1 cellular context compared by ENCODE assay signal in the genomic region with DNA sequence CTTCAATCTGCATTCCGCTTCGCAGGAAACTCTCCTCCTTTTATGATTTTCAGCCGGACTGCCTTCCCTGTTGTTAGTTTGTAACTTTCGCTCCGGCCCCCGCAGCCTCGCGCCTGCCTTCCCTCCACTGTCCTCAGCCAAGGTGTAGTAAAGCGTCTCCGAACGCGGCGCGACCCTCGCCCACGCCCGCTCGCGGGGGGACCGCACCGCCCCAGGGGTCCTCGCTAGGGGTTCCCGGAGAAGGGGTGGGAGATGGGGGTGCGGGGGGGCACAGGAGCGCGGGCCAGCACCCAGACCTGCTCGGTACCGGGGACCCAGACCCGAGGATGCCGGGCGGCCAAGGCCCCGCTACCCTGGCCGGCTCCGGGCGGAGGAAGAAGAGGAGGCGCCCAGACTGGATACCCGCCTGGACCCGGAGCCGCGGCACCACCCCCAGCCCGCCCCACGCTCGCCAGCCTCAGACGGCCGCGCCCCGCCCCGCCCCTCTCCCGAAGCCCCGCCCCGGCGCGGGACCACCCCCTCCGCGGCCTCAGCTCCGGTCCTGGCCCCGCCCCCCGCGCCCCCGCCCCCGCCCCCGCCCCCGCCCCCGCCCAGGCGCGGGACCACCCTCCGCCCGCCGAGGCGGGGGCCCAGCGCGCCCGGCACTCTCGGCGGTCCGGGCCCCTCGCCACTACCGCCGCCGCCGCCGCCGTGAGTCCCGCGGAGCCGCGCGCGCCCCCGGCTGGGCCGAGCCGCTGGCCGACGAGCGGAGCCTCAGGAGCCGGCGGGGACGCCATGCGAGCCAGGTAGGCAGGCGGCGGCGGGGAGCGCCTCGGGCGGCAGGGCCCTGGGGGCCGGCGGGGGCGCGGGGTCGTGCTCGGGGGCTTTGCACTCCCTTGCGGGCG.
TF ChIP-seq lines count a peak whose summit lies in the region.

A gene with protein sequence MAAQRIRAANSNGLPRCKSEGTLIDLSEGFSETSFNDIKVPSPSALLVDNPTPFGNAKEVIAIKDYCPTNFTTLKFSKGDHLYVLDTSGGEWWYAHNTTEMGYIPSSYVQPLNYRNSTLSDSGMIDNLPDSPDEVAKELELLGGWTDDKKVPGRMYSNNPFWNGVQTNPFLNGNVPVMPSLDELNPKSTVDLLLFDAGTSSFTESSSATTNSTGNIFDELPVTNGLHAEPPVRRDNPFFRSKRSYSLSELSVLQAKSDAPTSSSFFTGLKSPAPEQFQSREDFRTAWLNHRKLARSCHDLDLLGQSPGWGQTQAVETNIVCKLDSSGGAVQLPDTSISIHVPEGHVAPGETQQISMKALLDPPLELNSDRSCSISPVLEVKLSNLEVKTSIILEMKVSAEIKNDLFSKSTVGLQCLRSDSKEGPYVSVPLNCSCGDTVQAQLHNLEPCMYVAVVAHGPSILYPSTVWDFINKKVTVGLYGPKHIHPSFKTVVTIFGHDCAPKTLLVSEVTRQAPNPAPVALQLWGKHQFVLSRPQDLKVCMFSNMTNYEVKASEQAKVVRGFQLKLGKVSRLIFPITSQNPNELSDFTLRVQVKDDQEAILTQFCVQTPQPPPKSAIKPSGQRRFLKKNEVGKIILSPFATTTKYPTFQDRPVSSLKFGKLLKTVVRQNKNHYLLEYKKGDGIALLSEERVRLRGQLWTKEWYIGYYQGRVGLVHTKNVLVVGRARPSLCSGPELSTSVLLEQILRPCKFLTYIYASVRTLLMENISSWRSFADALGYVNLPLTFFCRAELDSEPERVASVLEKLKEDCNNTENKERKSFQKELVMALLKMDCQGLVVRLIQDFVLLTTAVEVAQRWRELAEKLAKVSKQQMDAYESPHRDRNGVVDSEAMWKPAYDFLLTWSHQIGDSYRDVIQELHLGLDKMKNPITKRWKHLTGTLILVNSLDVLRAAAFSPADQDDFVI (plus strand): TSS at position 632 of the 884 bp plus-strand sequence. CDS start 82,986 bp downstream, outside the sequence.

TF ChIP-seq in HepG2, 621 proteins besides CTCF, POLR2A, EP300 and RAD21 (continued from another document and continues in another):
- TF ChIP-seq, protein P1, sequence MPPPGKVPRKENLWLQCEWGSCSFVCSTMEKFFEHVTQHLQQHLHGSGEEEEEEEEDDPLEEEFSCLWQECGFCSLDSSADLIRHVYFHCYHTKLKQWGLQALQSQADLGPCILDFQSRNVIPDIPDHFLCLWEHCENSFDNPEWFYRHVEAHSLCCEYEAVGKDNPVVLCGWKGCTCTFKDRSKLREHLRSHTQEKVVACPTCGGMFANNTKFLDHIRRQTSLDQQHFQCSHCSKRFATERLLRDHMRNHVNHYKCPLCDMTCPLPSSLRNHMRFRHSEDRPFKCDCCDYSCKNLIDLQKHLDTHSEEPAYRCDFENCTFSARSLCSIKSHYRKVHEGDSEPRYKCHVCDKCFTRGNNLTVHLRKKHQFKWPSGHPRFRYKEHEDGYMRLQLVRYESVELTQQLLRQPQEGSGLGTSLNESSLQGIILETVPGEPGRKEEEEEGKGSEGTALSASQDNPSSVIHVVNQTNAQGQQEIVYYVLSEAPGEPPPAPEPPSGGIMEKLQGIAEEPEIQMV (CRISPR knock-in tag; IDR thresholded peaks at IDR 0.05; ENCODE audit: low read depth) = no peak
- TF ChIP-seq ZNF441 (CRISPR knock-in tag; IDR thresholded peaks at IDR 0.05; ENCODE audit: borderline replicate concordance) = 0 out of 2 replicates have a peak, but pooled peaks have one; percentile 25
- peak; percentile 13 for TF ChIP-seq ASH2L (IDR thresholded peaks at IDR 0.05; ENCODE audit: insufficient read length, low read depth, low read length)
- no peak for TF ChIP-seq MNT (IDR thresholded peaks at IDR 0.05)
- TF ChIP-seq ZNF337 (CRISPR knock-in tag; IDR thresholded peaks at IDR 0.05; ENCODE audit: borderline replicate concordance, low read depth) = no peak
- TF ChIP-seq SNAPC2 (CRISPR knock-in tag; IDR thresholded peaks at IDR 0.05) = no peak
- TF ChIP-seq HOXD1 (CRISPR knock-in tag; IDR thresholded peaks at IDR 0.05) = no peak
- TF ChIP-seq SATB2 (CRISPR knock-in tag; IDR thresholded peaks at IDR 0.05) = no peak
- no peak for TF ChIP-seq SOX6 (IDR thresholded peaks at IDR 0.05)
- TF ChIP-seq SOX6 (CRISPR knock-in tag; IDR thresholded peaks at IDR 0.05) = no peak
- TF ChIP-seq ZBTB8A (CRISPR knock-in tag; IDR thresholded peaks at IDR 0.05; ENCODE audit: borderline replicate concordance, low read depth) = no peak
- TF ChIP-seq MEIS1 (CRISPR knock-in tag; IDR thresholded peaks at IDR 0.05; ENCODE audit: borderline replicate concordance) = no peak
- no peak for TF ChIP-seq SETDB1 (CRISPR knock-in tag; IDR thresholded peaks at IDR 0.05; ENCODE audit: borderline replicate concordance)
- TF ChIP-seq AGO2 (optimal IDR thresholded peaks at IDR 0.05; ENCODE audit: low read depth, low read length) = peak; percentile 35
- 0 out of 2 replicates have a peak, but pooled peaks have one; percentile 10 for TF ChIP-seq SP5 (CRISPR knock-in tag; IDR thresholded peaks at IDR 0.05; ENCODE audit: borderline replicate concordance, low read depth)
- no peak for TF ChIP-seq KDM1A (CRISPR knock-in tag; IDR thresholded peaks at IDR 0.05)
- no peak for TF ChIP-seq ELF3 (CRISPR knock-in tag; IDR thresholded peaks at IDR 0.05)
- no peak for TF ChIP-seq GMEB2 (CRISPR knock-in tag; IDR thresholded peaks at IDR 0.05; ENCODE audit: low read depth)
- no peak for TF ChIP-seq CHD2 (IDR thresholded peaks at IDR 0.05; ENCODE audit: low read depth, low read length)
- no peak for TF ChIP-seq TFDP2 (CRISPR knock-in tag; IDR thresholded peaks at IDR 0.05)
- peak; percentile 13; the same call in 1 of the 2 replicates for TF ChIP-seq SAP130 (CRISPR knock-in tag; IDR thresholded peaks at IDR 0.05; ENCODE audit: low read depth)
- TF ChIP-seq ZNF331 (CRISPR knock-in tag; IDR thresholded peaks at IDR 0.05) = no peak
- TF ChIP-seq ZFX (CRISPR knock-in tag; IDR thresholded peaks at IDR 0.05; ENCODE audit: low read depth) = no peak; the same call in 1 of the 2 replicates
- TF ChIP-seq KMT2B (CRISPR knock-in tag; IDR thresholded peaks at IDR 0.05) = no peak
- TF ChIP-seq ZNF33B (CRISPR knock-in tag; IDR thresholded peaks at IDR 0.05) = no peak
- TF ChIP-seq MIXL1 (CRISPR knock-in tag; IDR thresholded peaks at IDR 0.05) = no peak
- no peak for TF ChIP-seq ZMAT3 (CRISPR knock-in tag; conservative IDR thresholded peaks at IDR 0.05)
- TF ChIP-seq ETV5 (CRISPR knock-in tag; IDR thresholded peaks at IDR 0.05; ENCODE audit: borderline replicate concordance) = 0 out of 2 replicates have a peak, but pooled peaks have one; percentile 4
- TF ChIP-seq BRF2 (CRISPR knock-in tag; IDR thresholded peaks at IDR 0.05) = no peak
- no peak for TF ChIP-seq RBAK (CRISPR knock-in tag; IDR thresholded peaks at IDR 0.05)
- TF ChIP-seq ZNF740 (CRISPR knock-in tag; IDR thresholded peaks at IDR 0.05) = no peak
- no peak for TF ChIP-seq ZNF567 (CRISPR knock-in tag; IDR thresholded peaks at IDR 0.05; ENCODE audit: borderline replicate concordance)
- peak; percentile 43 for TF ChIP-seq POLR2G (IDR thresholded peaks at IDR 0.05; ENCODE audit: low read depth, low read length)
- no peak for TF ChIP-seq NCOA2 (CRISPR knock-in tag; IDR thresholded peaks at IDR 0.05)
- no peak for TF ChIP-seq MAFG (CRISPR knock-in tag; IDR thresholded peaks at IDR 0.05)
- TF ChIP-seq KDM5B (CRISPR knock-in tag; IDR thresholded peaks at IDR 0.05; ENCODE audit: borderline replicate concordance) = no peak; the same call in 1 of the 2 replicates
- TF ChIP-seq POGZ (CRISPR knock-in tag; IDR thresholded peaks at IDR 0.05) = no peak
- TF ChIP-seq ZSCAN31 (CRISPR knock-in tag; IDR thresholded peaks at IDR 0.05; ENCODE audit: low read depth) = 0 out of 2 replicates have a peak, but pooled peaks have one; percentile 14
- no peak for TF ChIP-seq KAT2B (IDR thresholded peaks at IDR 0.05; ENCODE audit: borderline replicate concordance, low read depth, low read length)
- TF ChIP-seq ISL2 (CRISPR knock-in tag; IDR thresholded peaks at IDR 0.05) = no peak
- TF ChIP-seq ZNF24 (IDR thresholded peaks at IDR 0.05) = no peak
- TF ChIP-seq TSC22D2 (CRISPR knock-in tag; IDR thresholded peaks at IDR 0.05; ENCODE audit: borderline replicate concordance) = no peak
- TF ChIP-seq ZNF780A (CRISPR knock-in tag; IDR thresholded peaks at IDR 0.05) = no peak
- TF ChIP-seq, protein P2, sequence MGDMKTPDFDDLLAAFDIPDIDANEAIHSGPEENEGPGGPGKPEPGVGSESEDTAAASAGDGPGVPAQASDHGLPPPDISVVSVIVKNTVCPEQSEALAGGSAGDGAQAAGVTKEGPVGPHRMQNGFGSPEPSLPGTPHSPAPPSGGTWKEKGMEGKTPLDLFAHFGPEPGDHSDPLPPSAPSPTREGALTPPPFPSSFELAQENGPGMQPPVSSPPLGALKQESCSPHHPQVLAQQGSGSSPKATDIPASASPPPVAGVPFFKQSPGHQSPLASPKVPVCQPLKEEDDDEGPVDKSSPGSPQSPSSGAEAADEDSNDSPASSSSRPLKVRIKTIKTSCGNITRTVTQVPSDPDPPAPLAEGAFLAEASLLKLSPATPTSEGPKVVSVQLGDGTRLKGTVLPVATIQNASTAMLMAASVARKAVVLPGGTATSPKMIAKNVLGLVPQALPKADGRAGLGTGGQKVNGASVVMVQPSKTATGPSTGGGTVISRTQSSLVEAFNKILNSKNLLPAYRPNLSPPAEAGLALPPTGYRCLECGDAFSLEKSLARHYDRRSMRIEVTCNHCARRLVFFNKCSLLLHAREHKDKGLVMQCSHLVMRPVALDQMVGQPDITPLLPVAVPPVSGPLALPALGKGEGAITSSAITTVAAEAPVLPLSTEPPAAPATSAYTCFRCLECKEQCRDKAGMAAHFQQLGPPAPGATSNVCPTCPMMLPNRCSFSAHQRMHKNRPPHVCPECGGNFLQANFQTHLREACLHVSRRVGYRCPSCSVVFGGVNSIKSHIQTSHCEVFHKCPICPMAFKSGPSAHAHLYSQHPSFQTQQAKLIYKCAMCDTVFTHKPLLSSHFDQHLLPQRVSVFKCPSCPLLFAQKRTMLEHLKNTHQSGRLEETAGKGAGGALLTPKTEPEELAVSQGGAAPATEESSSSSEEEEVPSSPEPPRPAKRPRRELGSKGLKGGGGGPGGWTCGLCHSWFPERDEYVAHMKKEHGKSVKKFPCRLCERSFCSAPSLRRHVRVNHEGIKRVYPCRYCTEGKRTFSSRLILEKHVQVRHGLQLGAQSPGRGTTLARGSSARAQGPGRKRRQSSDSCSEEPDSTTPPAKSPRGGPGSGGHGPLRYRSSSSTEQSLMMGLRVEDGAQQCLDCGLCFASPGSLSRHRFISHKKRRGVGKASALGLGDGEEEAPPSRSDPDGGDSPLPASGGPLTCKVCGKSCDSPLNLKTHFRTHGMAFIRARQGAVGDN (CRISPR knock-in tag; IDR thresholded peaks at IDR 0.05) = peak; percentile 47
- no peak for TF ChIP-seq CBX5 (CRISPR knock-in tag; IDR thresholded peaks at IDR 0.05; ENCODE audit: borderline replicate concordance)
- no peak for TF ChIP-seq ATAD3A (CRISPR knock-in tag; IDR thresholded peaks at IDR 0.05)
- TF ChIP-seq CBX1 (IDR thresholded peaks at IDR 0.05; ENCODE audit: low read depth) = no peak
- TF ChIP-seq ZNF275 (CRISPR knock-in tag; IDR thresholded peaks at IDR 0.05; ENCODE audit: borderline replicate concordance) = no peak
- TF ChIP-seq YEATS2 (CRISPR knock-in tag; IDR thresholded peaks at IDR 0.05; ENCODE audit: borderline replicate concordance) = no peak
- TF ChIP-seq ZC3H13 (CRISPR knock-in tag; IDR thresholded peaks at IDR 0.05) = no peak; the same call in 1 of the 2 replicates
